ENCODE assay signal across 1 cellular context in genomic region chr1:245952383-245952989, GRCh38.
TF ChIP-seq lines count a peak whose summit lies in the region.

No MANE protein-coding gene starts in this region.

TF ChIP-seq in SK-N-SH treated with all-trans-retinoic acid at 6 μM for 48 hours, 23 proteins besides CTCF, POLR2A, EP300 and RAD21 (continued from another document):
- TF ChIP-seq PATZ1 (CRISPR knock-in tag; IDR thresholded peaks at IDR 0.05; ENCODE audit: borderline replicate concordance) (no peak), SNAI2 (CRISPR knock-in tag; IDR thresholded peaks at IDR 0.05) (no peak), CSDC2 (CRISPR knock-in tag; IDR thresholded peaks at IDR 0.05) (no peak), RARB (CRISPR knock-in tag; IDR thresholded peaks at IDR 0.05) (no peak)
